Comparison of ENCODE assay signal across 8 cellular contexts in the genomic region with DNA sequence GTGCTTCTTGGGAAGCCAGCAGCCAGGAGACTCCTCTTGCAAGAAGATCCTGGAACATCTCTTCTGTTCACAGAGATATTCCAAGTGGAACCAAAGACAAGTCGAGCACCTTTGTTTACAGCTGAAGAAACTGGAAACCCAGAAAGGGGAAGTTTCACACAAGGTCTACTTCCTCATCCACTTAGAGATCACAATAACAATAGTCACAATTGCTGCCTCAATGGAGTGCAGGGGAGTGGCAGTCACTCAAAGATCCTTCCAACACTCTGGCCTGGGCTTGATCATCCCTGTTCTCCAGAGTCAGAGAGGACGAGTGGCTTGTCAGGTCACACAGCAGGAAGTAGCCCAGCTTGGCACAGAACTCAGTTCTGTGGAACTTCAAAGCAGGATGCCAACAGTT. TPM values are rescaled to one million over a fixed set of nuclear protein-coding genes. Genes with fewer than 3 reads are reported as not detected.
DNase-seq lines count a peak whose midpoint lies in the region; ATAC-seq and TF ChIP-seq lines count a peak whose summit lies in the region.

No MANE protein-coding gene starts in this region.

- no peaks in the 10 kb centered on the region for H3K27me3 ChIP-seq in SU-DHL-6 (ENCODE audit: low read length)
- no peaks in the 10 kb centered on the region for H3K27me3 ChIP-seq in prostate gland (replicated peaks; ENCODE audit: insufficient read depth)
- no peaks in the 10 kb centered on the region for H3K27me3 ChIP-seq in tibial artery

- intact Hi-C loops in prostate gland (cut with DNase I) (no loop called here), tibial artery (cut with DNase I; ENCODE audit: low total_unique reads) (no loop called here)

- no peaks in the 10 kb centered on the region for H3K36me3 Mint-ChIP-seq in activated CD4-positive, alpha-beta memory T cell treated with anti-CD3 and anti-CD28 coated beads, Interleukin-2, amount 10 ng/mL, durations not matched to agents 7 days and 5 days (ENCODE audit: low read depth)

- H3K27ac ChIP-seq in SU-DHL-6 (ENCODE audit: low read depth, low read length), result peak overlapping the region; percentile 37; the same call in 1 of the 2 replicates
- no peak overlapping the region for H3K27ac ChIP-seq in prostate gland
- H3K27ac ChIP-seq in tibial artery, result no peak overlapping the region

- H3K4me1 ChIP-seq in prostate gland (replicated peaks) (no peaks in the 10 kb centered on the region), tibial artery (no peaks in the 10 kb centered on the region)

- POLR2A ChIA-PET in activated CD4-positive, alpha-beta memory T cell treated with anti-CD3 and anti-CD28 coated beads, Interleukin-2, amount 10 ng/mL, durations not matched to agents 7 days and 5 days (lab: Charles Lee), result no interaction called here

- no peak overlapping the region for H3K4me3 Mint-ChIP-seq in stimulated activated naive CD8-positive, alpha-beta T cell treated with anti-CD3 and anti-CD28 coated beads, Interleukin-15, amount 100 ng/mL, for 72 hours
- no peak overlapping the region for H3K4me3 Mint-ChIP-seq in activated CD4-positive, alpha-beta memory T cell treated with anti-CD3 and anti-CD28 coated beads, Interleukin-2, amount 10 ng/mL, durations not matched to agents 7 days and 5 days

- TF ChIP-seq CTCF in SU-DHL-6 (IDR thresholded peaks at IDR 0.05; ENCODE audit: insufficient read depth, low read length, poor library complexity, severe bottlenecking) (no peak), prostate gland (IDR thresholded peaks at IDR 0.05) (no peak), tibial artery (IDR thresholded peaks at IDR 0.05) (no peak)

- H2AFZ ChIP-seq in SU-DHL-6 (ENCODE audit: low read depth, low read length, severe bottlenecking), result peak overlapping the region; percentile 88

- DNase-seq in stimulated activated naive CD8-positive, alpha-beta T cell treated with anti-CD3 and anti-CD28 coated beads, Interleukin-15, Interleukin-2, amounts not matched to agents 100 U/mL and 50 U/mL, for 24 hours, result no peak
- DNase-seq in stimulated activated naive CD8-positive, alpha-beta T cell treated with anti-CD3 and anti-CD28 coated beads, Interleukin-15, amount 100 ng/mL, for 72 hours, result no peak
- DNase-seq in prostate gland (ENCODE audit: low spot score), result no peak
- no peak for DNase-seq in activated CD4-positive, alpha-beta memory T cell treated with anti-CD3 and anti-CD28 coated beads, Interleukin-2, amount 10 ng/mL, durations not matched to agents 7 days and 5 days
- DNase-seq in tibial artery, result no peak
- DNase-seq in NCI-H2171 treated with DMSO at 0.1 percent for 48 hours (lab: John Stamatoyannopoulos, UW), result no peak

- H4K20me1 ChIP-seq in SU-DHL-6 (ENCODE audit: low read depth, low read length), result no peaks in the 10 kb centered on the region

- 29% methylated on average over 2 of the region's 2 CpGs for WGBS in prostate gland

- H3K36me3 ChIP-seq in SU-DHL-6 (ENCODE audit: low read length), result no peaks in the 10 kb centered on the region
- no peaks in the 10 kb centered on the region for H3K36me3 ChIP-seq in prostate gland
- no peaks in the 10 kb centered on the region for H3K36me3 ChIP-seq in tibial artery

- TF ChIP-seq POLR2A in prostate gland (IDR thresholded peaks at IDR 0.05), result no peak

- H3K27ac Mint-ChIP-seq in stimulated activated naive CD8-positive, alpha-beta T cell treated with anti-CD3 and anti-CD28 coated beads, Interleukin-15, amount 100 ng/mL, for 72 hours, result peak overlapping the region in 1 of 2 donors; percentile 31
- no peak overlapping the region for H3K27ac Mint-ChIP-seq in activated CD4-positive, alpha-beta memory T cell treated with anti-CD3 and anti-CD28 coated beads, Interleukin-2, amount 10 ng/mL, durations not matched to agents 7 days and 5 days

- CTCF ChIA-PET in activated CD4-positive, alpha-beta memory T cell treated with anti-CD3 and anti-CD28 coated beads, Interleukin-2, amount 10 ng/mL, durations not matched to agents 7 days and 5 days (lab: Charles Lee), result interaction anchor here (0.9 kb wide), 1 partner anchor 191 kb away, joined by 5 read pairs; no protein-coding TSS in a partner anchor

- ATAC-seq in stimulated activated naive CD8-positive, alpha-beta T cell treated with anti-CD3 and anti-CD28 coated beads, Interleukin-15, Interleukin-2, amounts not matched to agents 100 U/mL and 50 U/mL, for 24 hours, result peak; percentile 21
- no peak for ATAC-seq in stimulated activated naive CD8-positive, alpha-beta T cell treated with anti-CD3 and anti-CD28 coated beads, Interleukin-15, amount 100 ng/mL, for 72 hours
- ATAC-seq in HG03139 (IDR thresholded peaks at IDR 0.05; ENCODE audit: unreplicated experiment), result peak; percentile 79

- peaks cover 7% of the 10 kb centered on the region for H3K27me3 Mint-ChIP-seq in stimulated activated naive CD8-positive, alpha-beta T cell treated with anti-CD3 and anti-CD28 coated beads, Interleukin-15, amount 100 ng/mL, for 72 hours
- H3K27me3 Mint-ChIP-seq in activated CD4-positive, alpha-beta memory T cell treated with anti-CD3 and anti-CD28 coated beads, Interleukin-2, amount 10 ng/mL, durations not matched to agents 7 days and 5 days, result no peaks in the 10 kb centered on the region

- no peaks in the 10 kb centered on the region for H3K9me2 ChIP-seq in SU-DHL-6 (replicated peaks; ENCODE audit: insufficient read depth, low read length)

- H3K4me1 Mint-ChIP-seq in stimulated activated naive CD8-positive, alpha-beta T cell treated with anti-CD3 and anti-CD28 coated beads, Interleukin-15, amount 100 ng/mL, for 72 hours, result peaks cover 17% of the 10 kb centered on the region
- peaks cover 18% of the 10 kb centered on the region for H3K4me1 Mint-ChIP-seq in activated CD4-positive, alpha-beta memory T cell treated with anti-CD3 and anti-CD28 coated beads, Interleukin-2, amount 10 ng/mL, durations not matched to agents 7 days and 5 days

- H3K4me3 ChIP-seq in SU-DHL-6 (ENCODE audit: insufficient read depth, low read length, poor library complexity, severe bottlenecking) (no peak overlapping the region), prostate gland (no peak overlapping the region), tibial artery (no peak overlapping the region)

- no peaks in the 10 kb centered on the region for H3F3A ChIP-seq in SU-DHL-6 (ENCODE audit: insufficient read depth)

- H3K9me3 Mint-ChIP-seq in stimulated activated naive CD8-positive, alpha-beta T cell treated with anti-CD3 and anti-CD28 coated beads, Interleukin-15, amount 100 ng/mL, for 72 hours, result no peaks in the 10 kb centered on the region
- H3K9me3 Mint-ChIP-seq in activated CD4-positive, alpha-beta memory T cell treated with anti-CD3 and anti-CD28 coated beads, Interleukin-2, amount 10 ng/mL, durations not matched to agents 7 days and 5 days, result no peaks in the 10 kb centered on the region

- H3K9me3 ChIP-seq in SU-DHL-6 (ENCODE audit: insufficient read depth, low read length) (no peaks in the 10 kb centered on the region), prostate gland (no peaks in the 10 kb centered on the region), tibial artery (no peaks in the 10 kb centered on the region)

- peak overlapping the region; percentile 12; the same call in 1 of the 2 replicates for H3K9ac ChIP-seq in SU-DHL-6 (ENCODE audit: low read length)

- no peaks in the 10 kb centered on the region for H3K79me2 ChIP-seq in SU-DHL-6 (ENCODE audit: insufficient read depth, low read length)

- H3K4me2 ChIP-seq in SU-DHL-6 (ENCODE audit: low read depth, low read length, poor library complexity, severe bottlenecking), result peak overlapping the region; percentile 51

RNA-seq across cellular contexts. Expression of a gene that starts 46.9 kb away (rescaled TPM):
- total RNA-seq in prostate gland, result 10 to 100 TPM; 24.0 to 36.1 TPM
- total RNA-seq in activated CD4-positive, alpha-beta memory T cell treated with anti-CD3 and anti-CD28 coated beads, Interleukin-2, amount 10 ng/mL, durations not matched to agents 7 days and 5 days, result 10 to 100 TPM; 16.1 to 16.5 TPM
